ENCODE assay signal across 25 cellular contexts in genomic region chr5:25614466-25614865, GRCh38.
"Had no signal": no experiment of that assay in that cellular context is flagged by ENCODE, and none has a peak within 500 bp of the region (broad histone marks: within the 10 kb centered on the region; RNA-seq: fewer than 3 reads in every experiment).

No MANE protein-coding gene starts in this region.

- H3K4me1 ChIP-seq: left ventricle myocardium inferior, pancreas, prostate gland, right lobe of liver, stomach, tibial artery, uterus had no signal

- H3K27me3 Mint-ChIP-seq: memory B cell; naive thymus-derived CD8-positive, alpha-beta T cell had no signal

- H3K4me3 Mint-ChIP-seq: immature natural killer cell; memory B cell; naive thymus-derived CD8-positive, alpha-beta T cell; nephron; neural crest cell had no signal

- H3K27ac ChIP-seq: left ventricle myocardium inferior, pancreas, prostate gland, right lobe of liver, stomach, thoracic aorta, tibial artery, uterus had no signal

- H3K4me1 Mint-ChIP-seq: immature natural killer cell; memory B cell; naive thymus-derived CD8-positive, alpha-beta T cell; nephron; neural crest cell had no signal

- H3K4me3 ChIP-seq: left ventricle myocardium inferior, pancreas, prostate gland, right lobe of liver, smooth muscle cell, stomach, thoracic aorta, tibial artery, uterus had no signal

- DNase-seq: head of caudate nucleus; hypothalamus; immature natural killer cell; kidney; left ventricle myocardium inferior; midbrain; naive thymus-derived CD8-positive, alpha-beta T cell; nucleus accumbens; right lobe of liver; stimulated activated CD4-positive, alpha-beta T cell treated with anti-CD3 and anti-CD28 coated beads, Interleukin-1b, Interleukin-23, amount 100 ng/mL, for 48 hours; stimulated activated CD4-positive, alpha-beta T cell treated with anti-CD3 and anti-CD28 coated beads, Interleukin-2, amount 100 ng/mL, for 48 hours; stimulated activated CD4-positive, alpha-beta T cell treated with anti-CD3 and anti-CD28 coated beads, Interleukin-4, amount 100 ng/mL, for 4 hours; stimulated activated CD8-positive, alpha-beta memory T cell treated with anti-CD3 and anti-CD28 coated beads, Interleukin-4, amount 100 ng/mL, for 48 hours; stimulated activated naive CD4-positive, alpha-beta T cell; stomach; tibial artery; trophoblast cell; uterus had no signal

- ATAC-seq: naive thymus-derived CD8-positive, alpha-beta T cell; pancreas had no signal

- H3K36me3 Mint-ChIP-seq: memory B cell; naive thymus-derived CD8-positive, alpha-beta T cell had no signal

- H3K9me3 ChIP-seq: pancreas, prostate gland, right lobe of liver, uterus had no signal

- H3K27ac Mint-ChIP-seq: immature natural killer cell; memory B cell; naive thymus-derived CD8-positive, alpha-beta T cell; nephron had no signal

- H3K27me3 ChIP-seq: pancreas, right lobe of liver, stomach, tibial artery, uterus had no signal

- H3K36me3 ChIP-seq: left ventricle myocardium inferior, pancreas, prostate gland, right lobe of liver, stomach, thoracic aorta, tibial artery, uterus had no signal
